Comparison of ENCODE assay signal across 8 cellular contexts in genomic region chr12:118120579-118121363, GRCh38. TPM values are rescaled to one million over a fixed set of nuclear protein-coding genes. Genes with fewer than 3 reads are reported as not detected.
A peak's percentile ranks its signal among the peaks of the same experiment; 100 is the strongest.
DNase-seq lines count a peak whose midpoint lies in the region; ATAC-seq and TF ChIP-seq lines count a peak whose summit lies in the region.

No MANE protein-coding gene starts in this region.

- H3F3A ChIP-seq in neural cell (ENCODE audit: insufficient read depth, low read length, poor library complexity, severe bottlenecking): no peaks in the 10 kb centered on the region

- H3K36me3 ChIP-seq in HUES6 (ENCODE audit: control insufficient read depth, insufficient read depth, low read length) (no peaks in the 10 kb centered on the region), Panc1 (ENCODE audit: control insufficient read depth, insufficient read depth, low read length) (no peaks in the 10 kb centered on the region), neural cell (ENCODE audit: insufficient read depth, low read length) (no peaks in the 10 kb centered on the region), suprapubic skin (no peaks in the 10 kb centered on the region)

- H3K4me1 ChIP-seq in HUES6 (ENCODE audit: control insufficient read depth, insufficient read depth, low read length) (peaks cover 26% of the 10 kb centered on the region), Panc1 (ENCODE audit: control insufficient read depth, insufficient read depth, low read length) (no peaks in the 10 kb centered on the region; the same call in 1 of the 2 replicates), suprapubic skin (peaks cover 11% of the 10 kb centered on the region)

- TF ChIP-seq EP300 in neural cell (conservative IDR thresholded peaks at IDR 0.05; ENCODE audit: poor library complexity, severe bottlenecking): no peak
- TF ChIP-seq EP300 in suprapubic skin (IDR thresholded peaks at IDR 0.05): no peak

- no peaks in the 10 kb centered on the region for H3K79me2 ChIP-seq in neural cell (replicated peaks; ENCODE audit: insufficient read depth, low read length)

- no peak overlapping the region for H3K4me3 Mint-ChIP-seq in activated T-helper 1 cell treated with anti-CD3 and anti-CD28 coated beads, Interleukin-12 subunit alpha, Interleukin-12 subunit beta, Interleukin-2, Interleukin-4 antibody, amounts not matched to agents 30 ng/mL and 10 ng/mL and 1 ng/mL, durations not matched to agents 14 hours and 24 hours and 36 hours

- peak; percentile 90 for TF ChIP-seq CTCF in Panc1 (IDR thresholded peaks at IDR 0.05)
- TF ChIP-seq CTCF in neural cell (IDR thresholded peaks at IDR 0.05; ENCODE audit: poor library complexity, severe bottlenecking): no peak
- peak in 1 of 2 donors; percentile 82 for TF ChIP-seq CTCF in suprapubic skin (IDR thresholded peaks at IDR 0.05)

- WGBS in suprapubic skin: 19% methylated on average over 8 of the region's 8 CpGs

- no peaks in the 10 kb centered on the region for H4K20me1 ChIP-seq in neural cell (ENCODE audit: insufficient read depth)

- no peak overlapping the region for H2AFZ ChIP-seq in neural cell (ENCODE audit: low read depth, low read length)

- ATAC-seq in GM18498 (IDR thresholded peaks at IDR 0.05; ENCODE audit: unreplicated experiment): peak; percentile 80
- ATAC-seq in Panc1: peak; percentile 90

- peak overlapping the region; percentile 49 for H3K4me3 ChIP-seq in HUES6 (ENCODE audit: low read depth, low read length)
- no peak overlapping the region for H3K4me3 ChIP-seq in Panc1 (ENCODE audit: low read depth in 2 of 2, low read length in 2 of 2)
- no peak overlapping the region for H3K4me3 ChIP-seq in neural cell (ENCODE audit: low read length)
- no peak overlapping the region for H3K4me3 ChIP-seq in suprapubic skin

- in situ Hi-C loops in Panc1 (cut with HindIII; ENCODE audit: low pct_unique_long_range_greater_than_20kb, low sequenced_read_pairs): no loop called here

- CTCF ChIA-PET in Panc1 (lab: Charles Lee): interaction anchor here (0.6 to 1.8 kb wide), 5 partner anchors 44 to 376 kb away, joined by 3 to 11 read pairs (median 3); partner anchors contain the start of gene SUDS3

- no peak for TF ChIP-seq POLR2A in suprapubic skin (IDR thresholded peaks at IDR 0.05)

- H3K9me3 ChIP-seq in HUES6 (ENCODE audit: control insufficient read depth, insufficient read depth, low read depth, low read length): no peaks in the 10 kb centered on the region
- no peaks in the 10 kb centered on the region for H3K9me3 ChIP-seq in Panc1 (ENCODE audit: control insufficient read depth, insufficient read depth, low read depth, low read length)
- no peaks in the 10 kb centered on the region for H3K9me3 ChIP-seq in neural cell (ENCODE audit: low read length)
- no peaks in the 10 kb centered on the region for H3K9me3 ChIP-seq in suprapubic skin

- H3K27me3 Mint-ChIP-seq in activated T-helper 1 cell treated with anti-CD3 and anti-CD28 coated beads, Interleukin-12 subunit alpha, Interleukin-12 subunit beta, Interleukin-2, Interleukin-4 antibody, amounts not matched to agents 30 ng/mL and 10 ng/mL and 1 ng/mL, durations not matched to agents 14 hours and 24 hours and 36 hours (ENCODE audit: insufficient read depth): peaks cover 2% of the 10 kb centered on the region

- TF ChIP-seq RAD21 in neural cell (conservative IDR thresholded peaks at IDR 0.05): no peak

- H3K27ac ChIP-seq in HUES6 (ENCODE audit: low read depth, low read length): peak overlapping the region; percentile 98
- peak overlapping the region; percentile 50; the same call in 1 of the 2 replicates for H3K27ac ChIP-seq in Panc1 (ENCODE audit: low read length)
- peak overlapping the region; percentile 23 for H3K27ac ChIP-seq in neural cell (ENCODE audit: low read length)
- peak overlapping the region; percentile 51 for H3K27ac ChIP-seq in suprapubic skin

- POLR2A ChIA-PET in Panc1 (lab: Charles Lee): interaction anchor here (0.5 kb wide), 1 partner anchor 59 kb away, joined by 3 read pairs; no protein-coding TSS in a partner anchor

- H3K4me1 Mint-ChIP-seq in activated T-helper 1 cell treated with anti-CD3 and anti-CD28 coated beads, Interleukin-12 subunit alpha, Interleukin-12 subunit beta, Interleukin-2, Interleukin-4 antibody, amounts not matched to agents 30 ng/mL and 10 ng/mL and 1 ng/mL, durations not matched to agents 14 hours and 24 hours and 36 hours (ENCODE audit: low read depth): peaks cover 14% of the 10 kb centered on the region

- H3K4me2 ChIP-seq in neural cell (ENCODE audit: low read length): no peak overlapping the region

- H3K27ac Mint-ChIP-seq in activated T-helper 1 cell treated with anti-CD3 and anti-CD28 coated beads, Interleukin-12 subunit alpha, Interleukin-12 subunit beta, Interleukin-2, Interleukin-4 antibody, amounts not matched to agents 30 ng/mL and 10 ng/mL and 1 ng/mL, durations not matched to agents 14 hours and 24 hours and 36 hours: no peak overlapping the region

- no peaks in the 10 kb centered on the region for H3K9me3 Mint-ChIP-seq in activated T-helper 1 cell treated with anti-CD3 and anti-CD28 coated beads, Interleukin-12 subunit alpha, Interleukin-12 subunit beta, Interleukin-2, Interleukin-4 antibody, amounts not matched to agents 30 ng/mL and 10 ng/mL and 1 ng/mL, durations not matched to agents 14 hours and 24 hours and 36 hours

- H3K9me2 ChIP-seq in neural cell (ENCODE audit: insufficient read depth, low read length): no peaks in the 10 kb centered on the region

- no peaks in the 10 kb centered on the region for H3K36me3 Mint-ChIP-seq in activated T-helper 1 cell treated with anti-CD3 and anti-CD28 coated beads, Interleukin-12 subunit alpha, Interleukin-12 subunit beta, Interleukin-2, Interleukin-4 antibody, amounts not matched to agents 30 ng/mL and 10 ng/mL and 1 ng/mL, durations not matched to agents 14 hours and 24 hours and 36 hours (ENCODE audit: low read depth)

- BruUV-seq in Panc1 (replicated peaks; lab: Mats Ljungman, UMichigan): no TSS peak

- H3K27me3 ChIP-seq in HUES6 (ENCODE audit: control insufficient read depth, insufficient read depth, low read length): no peaks in the 10 kb centered on the region
- H3K27me3 ChIP-seq in Panc1 (ENCODE audit: control insufficient read depth, insufficient read depth, low read length): no peaks in the 10 kb centered on the region
- H3K27me3 ChIP-seq in neural cell (ENCODE audit: insufficient read depth, low read depth, low read length): no peaks in the 10 kb centered on the region
- H3K27me3 ChIP-seq in suprapubic skin: no peaks in the 10 kb centered on the region

- intact Hi-C loops in Panc1 (cut with micrococcal nuclease; ENCODE audit: unreplicated experiment): loop anchor here (1.0 kb wide), 1 partner anchor 256 kb away; the partner anchor contains the start of gene SUDS3
- intact Hi-C loops in activated T-helper 1 cell treated with anti-CD3 and anti-CD28 coated beads, Interleukin-12 subunit alpha, Interleukin-12 subunit beta, Interleukin-2, Interleukin-4 antibody, amounts not matched to agents 30 ng/mL and 10 ng/mL and 1 ng/mL, durations not matched to agents 14 hours and 24 hours and 36 hours (cut with micrococcal nuclease): loop anchor here (1.0 to 5.0 kb wide), 5 partner anchors 16 to 253 kb away; partner anchors contain the start of gene PEBP1

- DNase-seq in A172 (ENCODE audit: low spot score) (peak; percentile 56), Panc1 (ENCODE audit: low read depth, low spot score) (no peak), fibroblast of the conjunctiva (ENCODE audit: low read depth) (peak; percentile 39), suprapubic skin (ENCODE audit: low spot score in 2 of 2) (peak; percentile 78 to 83)
- peak; percentile 28 for DNase-seq in activated T-helper 1 cell treated with anti-CD3 and anti-CD28 coated beads, Interleukin-12 subunit alpha, Interleukin-12 subunit beta, Interleukin-2, Interleukin-4 antibody, amounts not matched to agents 30 ng/mL and 10 ng/mL and 1 ng/mL, durations not matched to agents 14 hours and 24 hours and 36 hours (ENCODE audit: low spot score)

- H3K9ac ChIP-seq in HUES6 (ENCODE audit: low read length) (peak overlapping the region; percentile 92), neural cell (ENCODE audit: low read length) (no peak overlapping the region)

TF ChIP-seq in neural cell, 6 proteins besides CTCF, POLR2A, EP300 and RAD21 (continues in another document):
- no peak for TF ChIP-seq TAF1 (IDR thresholded peaks at IDR 0.05; ENCODE audit: low read depth)
- TF ChIP-seq POLR2AphosphoS5 (IDR thresholded peaks at IDR 0.05): no peak
- no peak for TF ChIP-seq EZH2 (IDR thresholded peaks at IDR 0.05; ENCODE audit: borderline replicate concordance, insufficient read depth, low read length, poor library complexity, severe bottlenecking)

RNA-seq across cellular contexts. Expression of gene PEBP1, which starts 15.2 kb away (rescaled TPM):
- 325 and 341 TPM in 2 replicates for total RNA-seq in A172 (2014; rRNA removed; shearing (Covaris generic))
- total RNA-seq in Panc1 (2021; ENCODE audit: unreplicated experiment): 168 TPM
- polyA plus RNA-seq in Panc1 (2012; ENCODE audit: insufficient read length): 204 TPM
- 200 and 205 TPM in 2 replicates for total RNA-seq in activated T-helper 1 cell treated with anti-CD3 and anti-CD28 coated beads, Interleukin-12 subunit alpha, Interleukin-12 subunit beta, Interleukin-2, Interleukin-4 antibody, amounts not matched to agents 30 ng/mL and 10 ng/mL and 1 ng/mL, durations not matched to agents 14 hours and 24 hours and 36 hours
- polyA plus RNA-seq in neural cell: 702 and 777 TPM in 2 replicates
- 224 and 237 TPM in 2 replicates for polyA minus RNA-seq in neural cell
- total RNA-seq in suprapubic skin: 100 to 1,000 TPM; 260 to 443 (median 311) TPM

RNA-seq across cellular contexts. Expression of gene VSIG10, which starts 17.0 kb away (rescaled TPM):
- total RNA-seq in A172 (2014; rRNA removed; shearing (Covaris generic)): 14.8 and 21.9 TPM in 2 replicates
- total RNA-seq in Panc1 (2021; ENCODE audit: unreplicated experiment) (56.2 TPM), suprapubic skin (10 to 100 TPM; 20.4 to 25.9 (median 23.6) TPM)
- polyA plus RNA-seq in Panc1 (2012; ENCODE audit: insufficient read length): 27.8 TPM
- 15.1 and 16.0 TPM in 2 replicates for total RNA-seq in activated T-helper 1 cell treated with anti-CD3 and anti-CD28 coated beads, Interleukin-12 subunit alpha, Interleukin-12 subunit beta, Interleukin-2, Interleukin-4 antibody, amounts not matched to agents 30 ng/mL and 10 ng/mL and 1 ng/mL, durations not matched to agents 14 hours and 24 hours and 36 hours
- 2.0 and 4.4 TPM in 2 replicates for polyA plus RNA-seq in neural cell
- polyA minus RNA-seq in neural cell: 6.6 and 7.5 TPM in 2 replicates

RNA-seq across cellular contexts. Expression of gene WSB2, which starts 59.8 kb away (rescaled TPM):
- 112 and 117 TPM in 2 replicates for total RNA-seq in A172 (2014; rRNA removed; shearing (Covaris generic))
- 193 TPM for total RNA-seq in Panc1 (2021; ENCODE audit: unreplicated experiment)
- 134 TPM for polyA plus RNA-seq in Panc1 (2012; ENCODE audit: insufficient read length)
- 122 and 127 TPM in 2 replicates for total RNA-seq in activated T-helper 1 cell treated with anti-CD3 and anti-CD28 coated beads, Interleukin-12 subunit alpha, Interleukin-12 subunit beta, Interleukin-2, Interleukin-4 antibody, amounts not matched to agents 30 ng/mL and 10 ng/mL and 1 ng/mL, durations not matched to agents 14 hours and 24 hours and 36 hours
- 155 and 165 TPM in 2 replicates for polyA plus RNA-seq in neural cell
- polyA minus RNA-seq in neural cell: 225 and 235 TPM in 2 replicates
- 10 to 100 TPM; 46.0 to 74.3 (median 60.7) TPM for total RNA-seq in suprapubic skin

Comparison
In these comparisons a context has a peak if more than half of its experiments do, and no peak if none do; other contexts are left out.
1. H3K27ac ChIP-seq: peak in every context shown above with its lines; median percentile 98 in HUES6; 51 in suprapubic skin; 50 in Panc1; 23 in neural cell.